Comparison of ENCODE assay signal across 9 cellular contexts in the genomic region with DNA sequence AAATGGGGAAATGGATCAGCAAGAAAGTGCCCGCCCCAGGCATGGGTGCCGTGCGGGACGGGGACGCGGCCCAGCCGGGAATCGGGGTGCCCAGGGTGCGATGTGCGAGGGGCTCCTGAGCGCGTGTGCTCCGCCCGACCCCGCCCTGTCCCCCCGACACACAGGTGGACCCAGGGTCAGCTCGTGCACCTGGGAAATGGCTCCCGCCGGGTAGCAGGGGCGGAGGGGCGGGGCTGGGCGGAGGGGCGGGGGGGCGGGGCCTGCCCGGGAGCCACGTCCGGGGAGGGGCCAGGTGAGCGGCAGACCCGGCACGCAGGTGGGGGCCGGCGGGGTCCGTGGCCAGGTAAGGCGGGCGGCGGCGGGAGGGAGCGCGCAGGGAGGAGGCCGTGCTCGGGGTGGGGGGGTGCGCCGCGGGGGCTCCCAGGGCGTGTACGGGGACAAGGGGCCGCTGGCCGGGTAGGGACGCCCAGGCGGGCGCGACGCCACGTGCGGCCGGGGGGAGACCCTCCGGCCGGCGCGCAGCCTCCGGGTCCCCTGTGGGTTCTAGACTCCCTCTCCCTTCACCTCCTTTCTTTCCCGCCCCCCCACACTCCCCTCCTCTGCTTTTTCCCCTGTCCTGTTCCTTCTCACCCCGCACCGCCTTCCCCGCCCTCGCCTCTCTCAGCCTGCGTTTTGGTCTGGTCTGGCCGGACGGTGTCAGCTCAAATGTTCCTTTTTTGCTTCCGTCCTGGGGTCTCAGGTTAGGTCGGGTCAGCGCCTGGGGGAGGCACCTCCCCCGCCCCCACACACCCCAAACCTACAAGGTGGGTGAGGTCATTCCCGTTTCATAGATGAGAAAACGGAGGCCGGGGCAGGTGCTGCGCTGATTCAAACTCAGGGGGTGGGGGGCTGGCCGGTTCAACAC. TPM values are rescaled to one million over a fixed set of nuclear protein-coding genes. Genes with fewer than 3 reads are reported as not detected.
DNase-seq lines count a peak whose midpoint lies in the region; ATAC-seq, FAIRE-seq and TF ChIP-seq lines count a peak whose summit lies in the region.
"Had no signal": no experiment of that assay in that cellular context is flagged by ENCODE, and none has a peak within 500 bp of the region (broad histone marks: within the 10 kb centered on the region; RNA-seq: fewer than 3 reads in every experiment).

A gene (plus strand): TSS at position 291 of the 904 bp plus-strand sequence. CDS start 33,953 bp downstream, outside the sequence.

- peaks cover 0 to 6% (median 0%) of the 10 kb centered on the region in 7 donors for H3K4me1 Mint-ChIP-seq in naive thymus-derived CD4-positive, alpha-beta T cell

- no peaks in the 10 kb centered on the region for H3K9me3 ChIP-seq in colonic mucosa
- H3K9me3 ChIP-seq in naive thymus-derived CD4-positive, alpha-beta T cell (ENCODE audit: control insufficient read depth in 2 of 3, low read length in 3 of 3), result no peaks in the 10 kb centered on the region

- intact Hi-C loops in colonic mucosa (cut with DNase I), result no loop called here
- intact Hi-C loops in naive thymus-derived CD4-positive, alpha-beta T cell (cut with micrococcal nuclease), result no loop called here

- peaks cover 30 to 71% (median 59%) of the 10 kb centered on the region in 5 donors for H3K27me3 Mint-ChIP-seq in naive thymus-derived CD4-positive, alpha-beta T cell

- no peak for FAIRE-seq in frontal cortex (lab: Jason Lieb, UNC)

- POLR2A ChIA-PET in naive thymus-derived CD4-positive, alpha-beta T cell (lab: Charles Lee), result no interaction called here

- peak; percentile 67 for ATAC-seq in naive thymus-derived CD4-positive, alpha-beta T cell
- ATAC-seq in HG03565 (IDR thresholded peaks at IDR 0.05; ENCODE audit: unreplicated experiment) (no peak), GM18858 (IDR thresholded peaks at IDR 0.05; ENCODE audit: unreplicated experiment) (no peak), GM19397 (IDR thresholded peaks at IDR 0.05; ENCODE audit: unreplicated experiment) (no peak)

- CTCF ChIA-PET in naive thymus-derived CD4-positive, alpha-beta T cell (lab: Charles Lee), result no interaction called here

- no peak for TF ChIP-seq CTCF in colonic mucosa (IDR thresholded peaks at IDR 0.05)

- H3K9ac ChIP-seq in colonic mucosa (ENCODE audit: low read depth in 2 of 2, low read length in 2 of 2), result peak within 1 kb of the TSS; percentile 61 to 89

- H3K4me3 ChIP-seq in colonic mucosa, result peak within 1 kb of the TSS; percentile 46
- H3K4me3 ChIP-seq in naive thymus-derived CD4-positive, alpha-beta T cell (ENCODE audit: low read length), result peak within 1 kb of the TSS; percentile 13

- H3K27ac Mint-ChIP-seq in naive thymus-derived CD4-positive, alpha-beta T cell, result no peak within 1 kb of the TSS

- peak within 1 kb of the TSS; percentile 52 to 84 (median 72) for H3K4me3 Mint-ChIP-seq in naive thymus-derived CD4-positive, alpha-beta T cell

- DNase-seq in COLO668 (lab: John Stamatoyannopoulos, UW; ENCODE audit: unreplicated experiment), result peak; percentile 82
- peak; percentile 3 for DNase-seq in NCI-H146 treated with DMSO at 0.1 percent for 48 hours (lab: John Stamatoyannopoulos, UW; ENCODE audit: unreplicated experiment)
- DNase-seq in colonic mucosa, result peak; percentile 74
- DNase-seq in naive thymus-derived CD4-positive, alpha-beta T cell, result peak in 2 of 9 donors; percentile 12 to 14
- no peak for DNase-seq in frontal cortex (ENCODE audit: low spot score in 2 of 2)

- H3K4me1 ChIP-seq in colonic mucosa, result peaks cover 4% of the 10 kb centered on the region
- H3K4me1 ChIP-seq in naive thymus-derived CD4-positive, alpha-beta T cell (ENCODE audit: control insufficient read depth in 2 of 2, insufficient read depth in 2 of 2, low read length in 2 of 2), result peaks cover 0 to 4% of the 10 kb centered on the region in 2 donors

- no peaks in the 10 kb centered on the region for H3K36me3 Mint-ChIP-seq in naive thymus-derived CD4-positive, alpha-beta T cell

- peaks cover 0 to 11% (median 0%) of the 10 kb centered on the region in 11 donors for H3K9me3 Mint-ChIP-seq in naive thymus-derived CD4-positive, alpha-beta T cell

- no peaks in the 10 kb centered on the region for H3K27me3 ChIP-seq in colonic mucosa
- H3K27me3 ChIP-seq in naive thymus-derived CD4-positive, alpha-beta T cell (ENCODE audit: control insufficient read depth in 2 of 2, insufficient read depth in 2 of 2, low read length in 2 of 2), result peaks cover 4 to 13% of the 10 kb centered on the region in 2 donors

- H3K27ac ChIP-seq in colonic mucosa, result peak within 1 kb of the TSS; percentile 37
- no peak within 1 kb of the TSS for H3K27ac ChIP-seq in naive thymus-derived CD4-positive, alpha-beta T cell (ENCODE audit: low read depth, low read length)

- no peaks in the 10 kb centered on the region for H3K36me3 ChIP-seq in colonic mucosa
- no peaks in the 10 kb centered on the region for H3K36me3 ChIP-seq in naive thymus-derived CD4-positive, alpha-beta T cell (ENCODE audit: control insufficient read depth in 2 of 3, insufficient read depth in 3 of 3, low read length in 3 of 3)

RNA-seq across cellular contexts. Expression of the gene that starts here (rescaled TPM):
- total RNA-seq in colonic mucosa (10 to 100 TPM; 38.4 to 69.9 TPM), frontal cortex (1.2 TPM)
- total RNA-seq in naive thymus-derived CD4-positive, alpha-beta T cell, result 1 to 10 TPM in 2 of 5 experiments, under 1 TPM in 1, not detected in 2; 0.82 to 2.3 (median 1.5) TPM
- polyA plus RNA-seq in naive thymus-derived CD4-positive, alpha-beta T cell, result not detected
- total RNA-seq: HT1080 had no signal

Comparison
In these comparisons a context has a peak if more than half of its experiments do, and no peak if none do; other contexts are left out.
1. RNA of the gene that starts here (total RNA-seq): 38.4 to 69.9 TPM in colonic mucosa; 1.2 TPM in frontal cortex (single experiment) and 0.82 to 2.3 TPM in naive thymus-derived CD4-positive, alpha-beta T cell; every median in the first group is over 10 times any median in the second.
2. DNase-seq: peak in COLO668 (single experiment), NCI-H146 treated with DMSO at 0.1 percent for 48 hours (single experiment) and colonic mucosa (single experiment); none in frontal cortex (0 of 2).